In genomic region chr17:7218774-7219173, GRCh38 we compare ENCODE assay signal across 9 cellular contexts. TPM values are rescaled to one million over a fixed set of nuclear protein-coding genes. Genes with fewer than 3 reads are reported as not detected.
DNase-seq lines count a peak whose midpoint lies in the region; ATAC-seq, FAIRE-seq and TF ChIP-seq lines count a peak whose summit lies in the region.
"Had no signal": no experiment of that assay in that cellular context is flagged by ENCODE, and none has a peak within 500 bp of the region (broad histone marks: within the 10 kb centered on the region; RNA-seq: fewer than 3 reads in every experiment).

No MANE protein-coding gene starts in this region.

- no peak for ATAC-seq in activated T-helper 17 cell treated with anti-CD3 and anti-CD28 coated beads, Interleukin-2, amount 50 U/mL, for 72 hours (replicated peaks)
- no peak for ATAC-seq in HG02973 (IDR thresholded peaks at IDR 0.05; ENCODE audit: unreplicated experiment)

- H3K27ac ChIP-seq in kidney (ENCODE audit: low read depth in 2 of 2, low read length in 2 of 2) (peak overlapping the region; percentile 100), stomach smooth muscle (ENCODE audit: low read length) (peak overlapping the region; percentile 96)

- POLR2A ChIA-PET in activated CD4-positive, alpha-beta T cell treated with anti-CD3 and anti-CD28 coated beads, Interleukin-2, amount 10 ng/mL, durations not matched to agents 7 days and 5 days (lab: Charles Lee) = interaction anchor here (0.9 kb wide), 1 partner anchor 20 kb away, joined by 3 read pairs; no protein-coding TSS in a partner anchor

- CTCF ChIA-PET in activated CD4-positive, alpha-beta T cell treated with anti-CD3 and anti-CD28 coated beads, Interleukin-2, amount 10 ng/mL, durations not matched to agents 7 days and 5 days (lab: Charles Lee) = interaction anchor here (0.8 to 5.0 kb wide), 7 partner anchors 9 to 167 kb away, joined by 3 to 48 read pairs (median 4); partner anchors contain the start of genes DVL2 and GABARAP

- peaks cover 22 to 24% of the 10 kb centered on the region in 2 donors for H3K36me3 ChIP-seq in kidney (ENCODE audit: control insufficient read depth in 1 of 2, insufficient read depth in 2 of 2, low read length in 2 of 2)
- peaks cover 16 to 17% of the 10 kb centered on the region in 2 donors for H3K36me3 ChIP-seq in stomach smooth muscle (ENCODE audit: control insufficient read depth in 2 of 2, insufficient read depth in 2 of 2, low read length in 2 of 2)

- no peaks in the 10 kb centered on the region for H3K27me3 ChIP-seq in stomach smooth muscle (ENCODE audit: control insufficient read depth in 1 of 2, insufficient read depth in 2 of 2, low read length in 2 of 2)

- peaks cover 66% of the 10 kb centered on the region for H3K4me1 Mint-ChIP-seq in activated CD4-positive, alpha-beta T cell treated with anti-CD3 and anti-CD28 coated beads, Interleukin-2, amount 10 ng/mL, durations not matched to agents 7 days and 5 days
- peaks cover 45% of the 10 kb centered on the region for H3K4me1 Mint-ChIP-seq in activated T-helper 17 cell treated with anti-CD3 and anti-CD28 coated beads, Interleukin-2, amount 50 U/mL, for 72 hours

- H3K9me3 ChIP-seq in kidney (ENCODE audit: control insufficient read depth in 1 of 2, low read length in 2 of 2) = no peaks in the 10 kb centered on the region
- H3K9me3 ChIP-seq in stomach smooth muscle (ENCODE audit: control insufficient read depth in 2 of 2, low read length in 2 of 2) = no peaks in the 10 kb centered on the region
- H3K9me3 ChIP-seq: neutrophil had no signal

- TF ChIP-seq CTCF in kidney (IDR thresholded peaks at IDR 0.05; ENCODE audit: borderline replicate concordance, extremely low read depth, insufficient read depth) = no peak

- no peaks in the 10 kb centered on the region for H3K9me3 Mint-ChIP-seq in activated CD4-positive, alpha-beta T cell treated with anti-CD3 and anti-CD28 coated beads, Interleukin-2, amount 10 ng/mL, durations not matched to agents 7 days and 5 days
- no peaks in the 10 kb centered on the region for H3K9me3 Mint-ChIP-seq in activated T-helper 17 cell treated with anti-CD3 and anti-CD28 coated beads, Interleukin-2, amount 50 U/mL, for 72 hours

- H3K27ac Mint-ChIP-seq in activated CD4-positive, alpha-beta T cell treated with anti-CD3 and anti-CD28 coated beads, Interleukin-2, amount 10 ng/mL, durations not matched to agents 7 days and 5 days = peak overlapping the region; percentile 68
- H3K27ac Mint-ChIP-seq in activated T-helper 17 cell treated with anti-CD3 and anti-CD28 coated beads, Interleukin-2, amount 50 U/mL, for 72 hours = peak overlapping the region; percentile 98

- no peaks in the 10 kb centered on the region for H3K27me3 Mint-ChIP-seq in activated CD4-positive, alpha-beta T cell treated with anti-CD3 and anti-CD28 coated beads, Interleukin-2, amount 10 ng/mL, durations not matched to agents 7 days and 5 days
- no peaks in the 10 kb centered on the region for H3K27me3 Mint-ChIP-seq in activated T-helper 17 cell treated with anti-CD3 and anti-CD28 coated beads, Interleukin-2, amount 50 U/mL, for 72 hours

- H3K36me3 Mint-ChIP-seq in activated CD4-positive, alpha-beta T cell treated with anti-CD3 and anti-CD28 coated beads, Interleukin-2, amount 10 ng/mL, durations not matched to agents 7 days and 5 days (ENCODE audit: low read depth) = peaks cover 15% of the 10 kb centered on the region
- peaks cover 51% of the 10 kb centered on the region for H3K36me3 Mint-ChIP-seq in activated T-helper 17 cell treated with anti-CD3 and anti-CD28 coated beads, Interleukin-2, amount 50 U/mL, for 72 hours (ENCODE audit: low read depth)

- H3K4me3 ChIP-seq in kidney (ENCODE audit: low read length in 2 of 2) (no peak overlapping the region), stomach smooth muscle (ENCODE audit: low read length in 2 of 2) (no peak overlapping the region)

- peak overlapping the region; percentile 90 to 99 for H3K9ac ChIP-seq in kidney (ENCODE audit: low read length in 2 of 2)
- peak overlapping the region in 1 of 2 donors; percentile 36 for H3K9ac ChIP-seq in stomach smooth muscle (ENCODE audit: low read length in 2 of 2)

- H3K4me1 ChIP-seq in kidney (ENCODE audit: control insufficient read depth in 1 of 2, insufficient read depth in 1 of 2, low read depth in 1 of 2, low read length in 2 of 2) = peaks cover 40 to 50% of the 10 kb centered on the region in 2 donors
- peaks cover 73% of the 10 kb centered on the region for H3K4me1 ChIP-seq in stomach smooth muscle (ENCODE audit: control insufficient read depth, insufficient read depth, low read length)

- no peak for DNase-seq in activated CD4-positive, alpha-beta T cell treated with anti-CD3 and anti-CD28 coated beads, Interleukin-2, amount 10 ng/mL, durations not matched to agents 7 days and 5 days
- DNase-seq in activated CD4-positive, alpha-beta T cell treated with anti-CD3 and anti-CD28 coated beads for 48 hours = no peak
- DNase-seq in kidney = peak; percentile 69
- no peak for DNase-seq in SK-N-DZ (ENCODE audit: low spot score)
- DNase-seq in NCI-H510A (lab: John Stamatoyannopoulos, UW) = no peak

- no peak for FAIRE-seq in kidney (lab: Jason Lieb, UNC)

- intact Hi-C loops in kidney (cut with DNase I) = no loop called here

- peak overlapping the region; percentile 91 for H3K4me3 Mint-ChIP-seq in activated CD4-positive, alpha-beta T cell treated with anti-CD3 and anti-CD28 coated beads, Interleukin-2, amount 10 ng/mL, durations not matched to agents 7 days and 5 days
- peak overlapping the region; percentile 94 for H3K4me3 Mint-ChIP-seq in activated T-helper 17 cell treated with anti-CD3 and anti-CD28 coated beads, Interleukin-2, amount 50 U/mL, for 72 hours

RNA-seq across cellular contexts. Expression of gene DLG4, which starts 0.9 kb away (rescaled TPM):
- 1 to 10 TPM; 9.4 to 9.5 TPM for total RNA-seq in activated CD4-positive, alpha-beta T cell treated with anti-CD3 and anti-CD28 coated beads, Interleukin-2, amount 10 ng/mL, durations not matched to agents 7 days and 5 days
- 10 to 100 TPM in 1 of 2 donors, 1 to 10 TPM in 1; 5.9 to 19.4 TPM for total RNA-seq in activated T-helper 17 cell treated with anti-CD3 and anti-CD28 coated beads, Interleukin-2, amount 50 U/mL, for 72 hours
- 18.9 TPM for total RNA-seq in kidney
- 6.6 TPM for polyA plus RNA-seq in kidney (ENCODE audit: insufficient read depth, low read depth, low replicate concordance)
- 61.1 and 67.3 TPM in 2 replicates for polyA plus RNA-seq in SK-N-DZ (2014; cell fraction: cytosol; rRNA removed)
- 117 and 125 TPM in 2 replicates for polyA plus RNA-seq in SK-N-DZ (2014; cell fraction: nucleus; rRNA removed)

RNA-seq across cellular contexts. Expression of gene ACADVL, which starts 1.0 kb away (rescaled TPM):
- total RNA-seq in activated CD4-positive, alpha-beta T cell treated with anti-CD3 and anti-CD28 coated beads, Interleukin-2, amount 10 ng/mL, durations not matched to agents 7 days and 5 days = 100 to 1,000 TPM; 338 to 370 TPM
- total RNA-seq in activated T-helper 17 cell treated with anti-CD3 and anti-CD28 coated beads, Interleukin-2, amount 50 U/mL, for 72 hours = 100 to 1,000 TPM; 495 to 517 TPM
- total RNA-seq in kidney = 689 TPM
- 1,202 TPM for polyA plus RNA-seq in kidney (ENCODE audit: insufficient read depth, low read depth, low replicate concordance)
- 161 and 169 TPM in 2 replicates for polyA plus RNA-seq in SK-N-DZ (2014; cell fraction: cytosol; rRNA removed)
- 2,152 and 2,253 TPM in 2 replicates for polyA plus RNA-seq in SK-N-DZ (2014; cell fraction: nucleus; rRNA removed)

RNA-seq across cellular contexts. Expression of gene DVL2, which starts 15.5 kb away (rescaled TPM):
- total RNA-seq in activated CD4-positive, alpha-beta T cell treated with anti-CD3 and anti-CD28 coated beads, Interleukin-2, amount 10 ng/mL, durations not matched to agents 7 days and 5 days = 10 to 100 TPM; 53.2 TPM
- total RNA-seq in activated T-helper 17 cell treated with anti-CD3 and anti-CD28 coated beads, Interleukin-2, amount 50 U/mL, for 72 hours = 10 to 100 TPM; 49.1 to 77.5 TPM
- 35.8 TPM for total RNA-seq in kidney
- 18.0 TPM for polyA plus RNA-seq in kidney (ENCODE audit: insufficient read depth, low read depth, low replicate concordance)
- polyA plus RNA-seq in SK-N-DZ (2014; cell fraction: cytosol; rRNA removed) = 95.7 and 109 TPM in 2 replicates
- 147 and 150 TPM in 2 replicates for polyA plus RNA-seq in SK-N-DZ (2014; cell fraction: nucleus; rRNA removed)

RNA-seq across cellular contexts. Expression of gene PHF23, which starts 20.5 kb away (rescaled TPM):
- total RNA-seq in activated CD4-positive, alpha-beta T cell treated with anti-CD3 and anti-CD28 coated beads, Interleukin-2, amount 10 ng/mL, durations not matched to agents 7 days and 5 days = 10 to 100 TPM; 55.9 to 59.2 TPM
- 10 to 100 TPM; 43.5 to 52.3 TPM for total RNA-seq in activated T-helper 17 cell treated with anti-CD3 and anti-CD28 coated beads, Interleukin-2, amount 50 U/mL, for 72 hours
- total RNA-seq in kidney = 28.1 TPM
- polyA plus RNA-seq in kidney (ENCODE audit: insufficient read depth, low read depth, low replicate concordance) = 48.5 TPM
- 42.8 and 51.6 TPM in 2 replicates for polyA plus RNA-seq in SK-N-DZ (2014; cell fraction: cytosol; rRNA removed)
- 17.6 and 24.2 TPM in 2 replicates for polyA plus RNA-seq in SK-N-DZ (2014; cell fraction: nucleus; rRNA removed)

RNA-seq across cellular contexts. Expression of gene GABARAP, which starts 23.5 kb away (rescaled TPM):
- total RNA-seq in activated CD4-positive, alpha-beta T cell treated with anti-CD3 and anti-CD28 coated beads, Interleukin-2, amount 10 ng/mL, durations not matched to agents 7 days and 5 days = 100 to 1,000 TPM; 256 to 279 TPM
- total RNA-seq in activated T-helper 17 cell treated with anti-CD3 and anti-CD28 coated beads, Interleukin-2, amount 50 U/mL, for 72 hours = 100 to 1,000 TPM; 190 to 239 TPM
- 477 TPM for total RNA-seq in kidney
- 1,483 TPM for polyA plus RNA-seq in kidney (ENCODE audit: insufficient read depth, low read depth, low replicate concordance)
- polyA plus RNA-seq in SK-N-DZ (2014; cell fraction: cytosol; rRNA removed) = 211 and 240 TPM in 2 replicates
- 119 and 142 TPM in 2 replicates for polyA plus RNA-seq in SK-N-DZ (2014; cell fraction: nucleus; rRNA removed)
